ENCODE assay signal across 8 cellular contexts in the genomic region with DNA sequence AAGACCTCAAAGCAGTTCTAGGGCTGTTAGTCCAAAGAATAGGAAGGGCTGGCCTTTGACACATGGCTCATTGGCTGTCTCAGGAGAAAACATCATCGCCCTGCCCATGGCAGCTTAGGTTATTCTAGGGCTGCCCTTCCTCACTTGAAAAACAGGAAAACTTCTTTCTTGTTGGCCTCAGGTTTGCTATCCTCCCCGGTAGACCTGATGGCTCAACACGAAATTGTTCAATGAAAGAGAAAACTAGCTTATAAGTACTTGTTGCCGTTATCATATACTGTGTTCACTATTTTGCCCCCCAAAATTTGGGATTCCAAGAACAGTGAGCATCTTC. TPM values are rescaled to one million over a fixed set of nuclear protein-coding genes. Genes with fewer than 3 reads are reported as not detected.
A peak's percentile ranks its signal among the peaks of the same experiment; 100 is the strongest.
DNase-seq lines count a peak whose midpoint lies in the region; ATAC-seq, FAIRE-seq and TF ChIP-seq lines count a peak whose summit lies in the region.

No MANE protein-coding gene starts in this region.

- H3K36me3 ChIP-seq in HEK293 (ENCODE audit: control insufficient read depth in 2 of 2, insufficient read depth in 1 of 2, low read length in 2 of 2) (peaks cover 3 to 8% of the 10 kb centered on the region in 2 experiments; a peak in 2 of 3 replicates), hepatocyte (replicated peaks; ENCODE audit: insufficient read depth, low read depth) (no peaks in the 10 kb centered on the region)

- no peak for FAIRE-seq in urothelium cell line (lab: Jason Lieb, UNC)

- H3K27ac ChIP-seq in HEK293 (ENCODE audit: extremely low read depth, low read depth, low read length) (peak overlapping the region; percentile 98; the same call in 1 of the 2 replicates), hepatocyte (peak overlapping the region; percentile 100), skin epidermis (peak overlapping the region in 20 of 21 experiments; percentile 87 to 100 (median 99))

- WGBS in hepatocyte (ENCODE audit: low lambda C conversion rate, missing lambda C conversion rate), result 17% methylated on average over 4 of the region's 4 CpGs

- CTCF ChIA-PET in HEK293 (lab: Yijun Ruan, JAX), result no interaction called here
- CTCF ChIA-PET in activated CD8-positive, alpha-beta T cell treated with anti-CD3 and anti-CD28 coated beads, Interleukin-2, amount 10 ng/mL, durations not matched to agents 7 days and 5 days (lab: Charles Lee), result no interaction called here

- H3K4me1 Mint-ChIP-seq in activated CD8-positive, alpha-beta T cell treated with anti-CD3 and anti-CD28 coated beads, Interleukin-2, amount 10 ng/mL, durations not matched to agents 7 days and 5 days (ENCODE audit: low read depth), result peaks cover 19% of the 10 kb centered on the region

- H3K4me1 ChIP-seq in HEK293 (ENCODE audit: control insufficient read depth, insufficient read depth, low read length) (peaks cover 4% of the 10 kb centered on the region; the same call in 1 of the 2 replicates), hepatocyte (ENCODE audit: insufficient read depth) (peaks cover 17% of the 10 kb centered on the region)

- H3K9me3 Mint-ChIP-seq in activated CD8-positive, alpha-beta T cell treated with anti-CD3 and anti-CD28 coated beads, Interleukin-2, amount 10 ng/mL, durations not matched to agents 7 days and 5 days (ENCODE audit: insufficient read depth), result no peaks in the 10 kb centered on the region

- peaks cover 2% of the 10 kb centered on the region for H3K27me3 Mint-ChIP-seq in activated CD8-positive, alpha-beta T cell treated with anti-CD3 and anti-CD28 coated beads, Interleukin-2, amount 10 ng/mL, durations not matched to agents 7 days and 5 days (ENCODE audit: low read depth)

- TF ChIP-seq CTCF in HEK293 (tag by site-specific recombination; IDR thresholded peaks at IDR 0.05) (no peak), hepatocyte (IDR thresholded peaks at IDR 0.05; ENCODE audit: poor library complexity) (no peak)

- peak overlapping the region; percentile 72 for H2AFZ ChIP-seq in hepatocyte

- peaks cover 38% of the 10 kb centered on the region for H3K79me2 ChIP-seq in hepatocyte

- POLR2A ChIA-PET in HEK293 (lab: Yijun Ruan, JAX), result no interaction called here
- POLR2A ChIA-PET in activated CD8-positive, alpha-beta T cell treated with anti-CD3 and anti-CD28 coated beads, Interleukin-2, amount 10 ng/mL, durations not matched to agents 7 days and 5 days (lab: Charles Lee), result interaction anchor here (0.6 to 0.8 kb wide), 3 partner anchors 34 to 580 kb away, joined by 3 to 4 read pairs (median 3); a partner anchor contains a TSS

- H3K4me3 ChIP-seq in HEK293 (ENCODE audit: low read depth, low read length) (peak overlapping the region; percentile 68), hepatocyte (peak overlapping the region; percentile 37), skin epidermis (peak overlapping the region; percentile 49 to 81 (median 78))

- H3K27me3 ChIP-seq in hepatocyte, result no peaks in the 10 kb centered on the region

- H3K36me3 Mint-ChIP-seq in activated CD8-positive, alpha-beta T cell treated with anti-CD3 and anti-CD28 coated beads, Interleukin-2, amount 10 ng/mL, durations not matched to agents 7 days and 5 days (ENCODE audit: low read depth), result peaks cover 18% of the 10 kb centered on the region

- H3K9me3 ChIP-seq in HEK293 (ENCODE audit: control insufficient read depth, insufficient read depth, low read depth, low read length), result no peaks in the 10 kb centered on the region
- H3K9me3 ChIP-seq in hepatocyte (ENCODE audit: low read depth), result no peaks in the 10 kb centered on the region

- in situ Hi-C loops in G401 (cut with HindIII; ENCODE audit: low sequenced_read_pairs), result no loop called here

- DNase-seq in activated CD8-positive, alpha-beta T cell treated with anti-CD3 and anti-CD28 coated beads, Interleukin-2, amount 10 ng/mL, durations not matched to agents 7 days and 5 days, result no peak
- DNase-seq in hepatocyte (ENCODE audit: low spot score) (no peak), G401 (ENCODE audit: low spot score) (no peak), urothelium cell line (ENCODE audit: low spot score) (no peak)

- H3K4me3 Mint-ChIP-seq in activated CD8-positive, alpha-beta T cell treated with anti-CD3 and anti-CD28 coated beads, Interleukin-2, amount 10 ng/mL, durations not matched to agents 7 days and 5 days, result peak overlapping the region; percentile 79

- peak overlapping the region; percentile 81 for H3K4me2 ChIP-seq in hepatocyte

- no peak for ATAC-seq in activated CD8-positive, alpha-beta T cell treated with anti-CD3 and anti-CD28 coated beads, Interleukin-2, amount 10 ng/mL, durations not matched to agents 7 days and 5 days
- ATAC-seq in GM21825 (IDR thresholded peaks at IDR 0.05; ENCODE audit: unreplicated experiment) (no peak), HG02759 (IDR thresholded peaks at IDR 0.05; ENCODE audit: unreplicated experiment) (no peak)

- H4K20me1 ChIP-seq in hepatocyte (ENCODE audit: insufficient read depth, poor library complexity, severe bottlenecking), result peaks cover 31% of the 10 kb centered on the region

- H3K9me2 ChIP-seq in hepatocyte (replicated peaks; ENCODE audit: insufficient read depth), result no peaks in the 10 kb centered on the region

- H3K27ac Mint-ChIP-seq in activated CD8-positive, alpha-beta T cell treated with anti-CD3 and anti-CD28 coated beads, Interleukin-2, amount 10 ng/mL, durations not matched to agents 7 days and 5 days, result peak overlapping the region; percentile 94

TF ChIP-seq in HEK293, 187 proteins besides CTCF, POLR2A, EP300 and RAD21:
- TF ChIP-seq ZNF335 (tag by site-specific recombination; conservative IDR thresholded peaks at IDR 0.05) (peak; percentile 28; the same call in 1 of the 2 replicates), ZNF391 (tag by site-specific recombination; IDR thresholded peaks at IDR 0.05; ENCODE audit: borderline replicate concordance, low read depth) (no peak)

RNA-seq across cellular contexts. Expression of a gene that starts 0.6 kb away (rescaled TPM):
- 100 to 1,000 TPM; 120 to 122 TPM for total RNA-seq in activated CD8-positive, alpha-beta T cell treated with anti-CD3 and anti-CD28 coated beads, Interleukin-2, amount 10 ng/mL, durations not matched to agents 7 days and 5 days
- total RNA-seq in hepatocyte, result 70.7 and 73.0 TPM in 2 replicates
- 75.0 and 85.4 TPM in 2 replicates for polyA plus RNA-seq in hepatocyte
- total RNA-seq in G401 (2014; rRNA removed; shearing (Covaris generic)), result 30.7 and 53.4 TPM in 2 replicates

RNA-seq across cellular contexts. Expression of a gene that starts 53.4 kb away (rescaled TPM):
- 10 to 100 TPM; 36.7 to 38.9 TPM for total RNA-seq in activated CD8-positive, alpha-beta T cell treated with anti-CD3 and anti-CD28 coated beads, Interleukin-2, amount 10 ng/mL, durations not matched to agents 7 days and 5 days
- 18.9 and 22.1 TPM in 2 replicates for total RNA-seq in hepatocyte
- polyA plus RNA-seq in hepatocyte, result 10.0 and 11.3 TPM in 2 replicates
- total RNA-seq in G401 (2014; rRNA removed; shearing (Covaris generic)), result 4.6 and 8.8 TPM in 2 replicates
